Comparison of ENCODE assay signal across 10 cellular contexts in the genomic region with DNA sequence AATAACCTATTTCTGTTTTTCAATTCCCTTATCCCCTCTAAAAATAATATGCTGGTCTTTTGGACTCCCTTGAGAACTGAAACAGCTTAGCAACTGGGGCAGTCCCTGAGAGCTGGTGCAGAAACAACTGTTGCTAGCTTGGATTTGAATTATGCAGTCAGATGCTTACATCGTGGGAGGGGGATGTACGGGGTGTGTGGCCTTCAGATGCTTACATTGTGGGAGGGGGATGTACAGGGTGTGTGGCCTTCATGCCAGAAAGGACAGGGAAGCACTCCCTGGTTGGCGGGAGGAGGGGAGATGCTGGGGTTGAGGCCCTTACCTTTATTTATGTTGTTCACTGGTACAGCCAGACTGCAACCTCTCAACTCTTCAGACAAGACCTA. TPM values are rescaled to one million over a fixed set of nuclear protein-coding genes. Genes with fewer than 3 reads are reported as not detected.
A peak's percentile ranks its signal among the peaks of the same experiment; 100 is the strongest.
DNase-seq lines count a peak whose midpoint lies in the region; ATAC-seq and FAIRE-seq lines count a peak whose summit lies in the region.
"Had no signal": no experiment of that assay in that cellular context is flagged by ENCODE, and none has a peak within 500 bp of the region (broad histone marks: within the 10 kb centered on the region; RNA-seq: fewer than 3 reads in every experiment).

No MANE protein-coding gene starts in this region.

- H3K9me3 ChIP-seq in SJCRH30 (replicated peaks), result no peaks in the 10 kb centered on the region

- DNase-seq in NCI-H82 (lab: John Stamatoyannopoulos, UW) (peak; percentile 49), NCI-H82 treated with DMSO at 0.1 percent for 48 hours (lab: John Stamatoyannopoulos, UW; ENCODE audit: unreplicated experiment) (no peak), SJCRH30 (no peak), sciatic nerve (ENCODE audit: low spot score) (no peak), NCI-H128 (lab: John Stamatoyannopoulos, UW; ENCODE audit: unreplicated experiment) (no peak), urothelium cell line (ENCODE audit: low spot score) (no peak), SKM-1 treated with dmso at 0.1 percent for 144 hours (lab: John Stamatoyannopoulos, UW; ENCODE audit: unreplicated experiment) (no peak)
- DNase-seq: activated naive CD8-positive, alpha-beta T cell treated with anti-CD3 and anti-CD28 coated beads, Interleukin-2, amount 10 ng/mL, durations not matched to agents 7 days and 5 days; SHP77 treated with DMSO at 0.1 percent for 48 hours had no signal

- H3K4me1 ChIP-seq in SJCRH30, result peaks cover 44% of the 10 kb centered on the region

- no peaks in the 10 kb centered on the region for H3K36me3 ChIP-seq in SJCRH30

- no peak overlapping the region; the same call in 1 of the 2 replicates for H3K4me3 ChIP-seq in SJCRH30

- peak overlapping the region; percentile 28 for H3K27ac ChIP-seq in SJCRH30

- no peaks in the 10 kb centered on the region for H3K27me3 ChIP-seq in SJCRH30

- intact Hi-C loops in sciatic nerve (cut with DNase I), result no loop called here

- FAIRE-seq in urothelium cell line (lab: Jason Lieb, UNC), result no peak

- ATAC-seq in GM21723 (IDR thresholded peaks at IDR 0.05; ENCODE audit: unreplicated experiment), result peak; percentile 62
- ATAC-seq in sciatic nerve, result peak; percentile 33

RNA-seq across cellular contexts. Expression of gene LRCH1, which starts 25.6 kb away (rescaled TPM):
- 9.2 and 10.9 TPM in 2 replicates for total RNA-seq in SJCRH30 (2014; rRNA removed; shearing (Covaris generic))
- total RNA-seq in sciatic nerve, result 28.2 TPM
